8 cellular contexts compared by ENCODE assay signal in the genomic region with DNA sequence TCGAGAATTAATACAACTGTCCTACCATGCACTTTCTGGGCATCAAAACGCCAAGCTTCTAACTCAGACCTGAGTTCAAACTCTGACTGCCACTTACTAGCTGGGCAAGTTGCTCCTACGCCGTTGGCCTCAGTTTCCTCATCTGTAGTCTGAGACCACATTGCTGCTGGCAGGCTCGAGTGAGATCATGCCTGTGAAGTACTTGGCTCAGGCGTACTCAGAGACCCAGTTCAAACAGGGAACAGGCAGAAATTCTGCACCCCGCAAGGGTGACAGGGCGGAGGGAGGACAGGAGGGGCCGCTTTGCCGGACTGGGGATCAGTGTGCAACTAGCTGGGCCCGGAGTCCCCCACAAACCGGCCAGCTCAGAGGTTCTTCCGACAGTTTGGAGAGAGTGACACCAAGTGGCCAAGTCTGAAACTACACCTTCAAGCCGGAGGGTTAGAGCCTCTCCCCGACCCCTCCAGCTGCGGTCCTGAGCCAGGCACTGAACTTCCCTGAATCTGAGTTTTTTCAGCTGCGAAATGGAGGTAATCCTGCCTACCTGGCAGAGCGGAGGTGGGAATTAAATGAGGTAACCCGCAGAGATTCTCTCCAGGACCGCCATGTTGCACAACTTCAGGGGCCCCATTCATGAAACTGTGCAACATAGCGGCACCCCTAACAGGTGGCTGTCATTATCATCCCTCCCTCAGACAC. TPM values are rescaled to one million over a fixed set of nuclear protein-coding genes. Genes with fewer than 3 reads are reported as not detected.
A peak's percentile ranks its signal among the peaks of the same experiment; 100 is the strongest.
DNase-seq lines count a peak whose midpoint lies in the region; ATAC-seq lines count a peak whose summit lies in the region.

No MANE protein-coding gene starts in this region.

- peaks cover 0 to 6% of the 10 kb centered on the region in 2 donors for H3K27me3 Mint-ChIP-seq in T-cell

- POLR2A ChIA-PET in T-cell (lab: Charles Lee) = no interaction called here

- H3K36me3 ChIP-seq in skeletal muscle satellite cell (ENCODE audit: insufficient read depth, low read length) = no peaks in the 10 kb centered on the region

- CTCF ChIA-PET in T-cell (lab: Charles Lee) = interaction anchor here (0.6 to 3.3 kb wide), 8 partner anchors 15 to 344 kb away, joined by 3 to 34 read pairs (median 4); partner anchors contain the start of gene CEBPB (in 1 of the 2)

- H3K4me3 Mint-ChIP-seq in T-cell = no peak overlapping the region

- 20% methylated on average over 21 of the region's 21 CpGs for WGBS in right cardiac atrium

- no peaks in the 10 kb centered on the region for H3K9me3 Mint-ChIP-seq in T-cell

- H3K27ac Mint-ChIP-seq in T-cell = peak overlapping the region in 1 of 2 donors; percentile 28

- no peaks in the 10 kb centered on the region for H3K9me3 ChIP-seq in right cardiac atrium (ENCODE audit: control insufficient read depth, low read length)
- no peaks in the 10 kb centered on the region for H3K9me3 ChIP-seq in skeletal muscle satellite cell (replicated peaks; ENCODE audit: low read length)

- DNase-seq in NCI-H748 (lab: John Stamatoyannopoulos, UW; ENCODE audit: unreplicated experiment) (peak; percentile 36), NCI-H748 treated with DMSO at 0.1 percent for 48 hours (lab: John Stamatoyannopoulos, UW) (no peak), LHCN-M2 (ENCODE audit: low read depth) (peak; percentile 56), T-cell (peak in 33 of 34 experiments; percentile 13 to 63 (median 38)), amniotic stem cell (lab: John Stamatoyannopoulos, UW) (peak; percentile 4), right cardiac atrium (peak; percentile 68 to 83 (median 77))

- H3K36me3 Mint-ChIP-seq in T-cell = no peaks in the 10 kb centered on the region

- H3K27ac ChIP-seq in right cardiac atrium (ENCODE audit: low read length) = no peak overlapping the region

- H3K27me3 ChIP-seq in right cardiac atrium (ENCODE audit: control insufficient read depth, insufficient read depth) (no peaks in the 10 kb centered on the region), skeletal muscle satellite cell (ENCODE audit: control insufficient read depth, insufficient read depth, low read length) (no peaks in the 10 kb centered on the region)

- H3K4me1 Mint-ChIP-seq in T-cell = peaks cover 6 to 12% (median 7%) of the 10 kb centered on the region in 3 donors

- peak overlapping the region; percentile 65 for H3K4me2 ChIP-seq in skeletal muscle satellite cell (ENCODE audit: low read length)

- H3K4me1 ChIP-seq in right cardiac atrium (ENCODE audit: control insufficient read depth, insufficient read depth, low read length) = peaks cover 2% of the 10 kb centered on the region
- peaks cover 12% of the 10 kb centered on the region for H3K4me1 ChIP-seq in skeletal muscle satellite cell (ENCODE audit: control insufficient read depth, insufficient read depth, low read length)

- H3K9ac ChIP-seq in skeletal muscle satellite cell (ENCODE audit: low read depth, low read length) = no peak overlapping the region

- ATAC-seq in T-cell (replicated peaks in 1 of 4) = peak; percentile 79 to 81 (median 80)
- peak; percentile 73 for ATAC-seq in right cardiac atrium
- no peak for ATAC-seq in HG02571 (IDR thresholded peaks at IDR 0.05; ENCODE audit: unreplicated experiment)

- intact Hi-C loops in right cardiac atrium (cut with DNase I) = loop anchor here in 2 of 4 donors (2.0 to 10.0 kb wide), 3 partner anchors 113 to 273 kb away; partner anchors contain the start of gene CEBPB (in 1 of the 2)

- H3K4me3 ChIP-seq in right cardiac atrium (ENCODE audit: low read length) = no peak overlapping the region
- H3K4me3 ChIP-seq in skeletal muscle satellite cell (ENCODE audit: low read length) = peak overlapping the region; percentile 29

RNA-seq across cellular contexts. Expression of gene PTPN1, which starts 46.0 kb away (rescaled TPM):
- total RNA-seq in LHCN-M2 (2014; rRNA removed) = 57.1 and 58.3 TPM in 2 replicates
- polyA plus RNA-seq in LHCN-M2 (2012) = 38.9 TPM
- 10 to 100 TPM; 50.7 to 67.9 (median 55.3) TPM for total RNA-seq in T-cell
- total RNA-seq in right cardiac atrium = 10 to 100 TPM; 22.5 to 37.4 (median 27.2) TPM
- 20.8 TPM for polyA plus RNA-seq in right cardiac atrium
- 51.5 and 58.8 TPM in 2 replicates for total RNA-seq in skeletal muscle satellite cell (2012; rRNA removed)
